In the genomic region with DNA sequence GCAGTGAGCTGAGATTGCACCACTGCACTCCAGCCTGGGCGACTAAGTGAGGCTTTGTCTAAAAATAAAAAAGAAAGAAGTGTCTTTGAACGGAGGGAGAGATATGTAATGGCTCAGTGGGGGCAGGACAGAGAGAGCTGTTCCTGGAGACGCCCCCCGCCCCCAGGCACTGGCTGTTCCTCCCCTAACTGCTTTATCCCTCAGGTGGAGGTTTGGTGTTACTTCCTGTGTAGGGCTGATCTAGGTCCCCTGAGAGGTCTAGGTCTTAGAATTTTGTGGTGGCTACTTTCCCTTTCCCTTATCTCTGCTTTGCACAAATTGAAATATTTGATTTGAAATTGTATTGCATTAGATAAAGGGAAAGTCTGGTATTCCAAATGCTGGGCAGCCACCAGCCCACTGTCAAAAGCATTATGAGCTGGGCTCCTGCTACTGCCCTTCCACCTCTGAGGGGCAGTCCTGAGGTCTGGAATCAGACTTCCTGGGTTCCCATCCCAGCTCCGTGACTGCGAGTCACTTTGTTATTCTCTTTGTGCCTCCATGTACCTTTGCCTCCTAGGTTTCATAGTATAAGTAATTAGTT, we compare ENCODE assay signal across 1 cellular context.
TF ChIP-seq lines count a peak whose summit lies in the region.

No MANE protein-coding gene starts in this region.

TF ChIP-seq in SK-N-SH, 30 proteins besides CTCF, POLR2A, EP300 and RAD21 (continued from another document):
- TF ChIP-seq, protein P1, sequence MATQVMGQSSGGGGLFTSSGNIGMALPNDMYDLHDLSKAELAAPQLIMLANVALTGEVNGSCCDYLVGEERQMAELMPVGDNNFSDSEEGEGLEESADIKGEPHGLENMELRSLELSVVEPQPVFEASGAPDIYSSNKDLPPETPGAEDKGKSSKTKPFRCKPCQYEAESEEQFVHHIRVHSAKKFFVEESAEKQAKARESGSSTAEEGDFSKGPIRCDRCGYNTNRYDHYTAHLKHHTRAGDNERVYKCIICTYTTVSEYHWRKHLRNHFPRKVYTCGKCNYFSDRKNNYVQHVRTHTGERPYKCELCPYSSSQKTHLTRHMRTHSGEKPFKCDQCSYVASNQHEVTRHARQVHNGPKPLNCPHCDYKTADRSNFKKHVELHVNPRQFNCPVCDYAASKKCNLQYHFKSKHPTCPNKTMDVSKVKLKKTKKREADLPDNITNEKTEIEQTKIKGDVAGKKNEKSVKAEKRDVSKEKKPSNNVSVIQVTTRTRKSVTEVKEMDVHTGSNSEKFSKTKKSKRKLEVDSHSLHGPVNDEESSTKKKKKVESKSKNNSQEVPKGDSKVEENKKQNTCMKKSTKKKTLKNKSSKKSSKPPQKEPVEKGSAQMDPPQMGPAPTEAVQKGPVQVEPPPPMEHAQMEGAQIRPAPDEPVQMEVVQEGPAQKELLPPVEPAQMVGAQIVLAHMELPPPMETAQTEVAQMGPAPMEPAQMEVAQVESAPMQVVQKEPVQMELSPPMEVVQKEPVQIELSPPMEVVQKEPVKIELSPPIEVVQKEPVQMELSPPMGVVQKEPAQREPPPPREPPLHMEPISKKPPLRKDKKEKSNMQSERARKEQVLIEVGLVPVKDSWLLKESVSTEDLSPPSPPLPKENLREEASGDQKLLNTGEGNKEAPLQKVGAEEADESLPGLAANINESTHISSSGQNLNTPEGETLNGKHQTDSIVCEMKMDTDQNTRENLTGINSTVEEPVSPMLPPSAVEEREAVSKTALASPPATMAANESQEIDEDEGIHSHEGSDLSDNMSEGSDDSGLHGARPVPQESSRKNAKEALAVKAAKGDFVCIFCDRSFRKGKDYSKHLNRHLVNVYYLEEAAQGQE (IDR thresholded peaks at IDR 0.05; ENCODE audit: low read depth, low read length) = no peak
- TF ChIP-seq, protein P2, sequence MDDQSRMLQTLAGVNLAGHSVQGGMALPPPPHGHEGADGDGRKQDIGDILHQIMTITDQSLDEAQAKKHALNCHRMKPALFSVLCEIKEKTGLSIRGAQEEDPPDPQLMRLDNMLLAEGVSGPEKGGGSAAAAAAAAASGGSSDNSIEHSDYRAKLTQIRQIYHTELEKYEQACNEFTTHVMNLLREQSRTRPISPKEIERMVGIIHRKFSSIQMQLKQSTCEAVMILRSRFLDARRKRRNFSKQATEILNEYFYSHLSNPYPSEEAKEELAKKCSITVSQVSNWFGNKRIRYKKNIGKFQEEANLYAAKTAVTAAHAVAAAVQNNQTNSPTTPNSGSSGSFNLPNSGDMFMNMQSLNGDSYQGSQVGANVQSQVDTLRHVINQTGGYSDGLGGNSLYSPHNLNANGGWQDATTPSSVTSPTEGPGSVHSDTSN (IDR thresholded peaks at IDR 0.05) = no peak
